Comparison of ENCODE assay signal across 8 cellular contexts in the genomic region with DNA sequence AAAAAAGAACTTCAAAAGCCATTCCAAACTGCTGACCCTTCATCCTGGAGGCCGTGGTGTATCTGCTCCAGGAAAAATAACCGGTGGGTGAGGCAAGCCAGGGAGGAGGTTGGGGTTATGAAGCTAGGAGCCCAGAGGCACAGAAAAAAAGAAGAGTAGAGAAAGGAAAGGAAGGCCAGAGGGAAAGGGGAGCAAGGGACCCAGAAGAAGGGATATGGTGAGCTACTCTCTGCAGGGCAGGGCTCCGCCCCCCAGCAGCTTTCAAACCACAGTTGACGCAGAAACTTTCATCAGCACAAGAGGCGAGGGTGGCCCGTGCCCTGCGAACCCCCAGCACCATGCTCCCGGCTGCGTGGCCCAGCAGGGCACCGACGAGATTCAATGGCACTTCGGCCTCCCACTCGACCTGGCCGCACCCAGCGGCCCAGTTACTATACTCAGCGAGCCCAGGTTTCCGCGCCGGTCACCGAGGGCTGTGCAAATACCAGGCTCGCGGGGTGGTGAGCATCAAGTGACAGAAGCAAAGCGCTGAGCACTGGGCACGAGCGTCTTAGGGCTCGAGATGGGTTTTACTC. TPM values are rescaled to one million over a fixed set of nuclear protein-coding genes. Genes with fewer than 3 reads are reported as not detected.
DNase-seq lines count a peak whose midpoint lies in the region; ATAC-seq and TF ChIP-seq lines count a peak whose summit lies in the region.

No MANE protein-coding gene starts in this region.

- peak overlapping the region; percentile 90 for H3K4me3 Mint-ChIP-seq in WTC11

- peaks cover 4% of the 10 kb centered on the region; the same call in 1 of the 2 replicates for H3K27me3 Mint-ChIP-seq in WTC11 (ENCODE audit: low read depth)

- no peaks in the 10 kb centered on the region for H3K9me3 Mint-ChIP-seq in WTC11

- intact Hi-C loops in left colon (cut with DNase I, micrococcal nuclease) = no loop called here

- H3K4me1 Mint-ChIP-seq in WTC11 = peaks cover 29% of the 10 kb centered on the region

- TF ChIP-seq CTCF in WTC11 (IDR thresholded peaks at IDR 0.05) (no peak), cardiac fibroblast (IDR thresholded peaks at IDR 0.05; ENCODE audit: low read depth, low read length) (no peak)

- ATAC-seq in WTC11 (peak; percentile 50), left colon (peak; percentile 69)

- POLR2A ChIA-PET in WTC11 (lab: Charles Lee) = interaction anchor here (0.6 to 1.0 kb wide), 3 partner anchors 110 to 509 kb away, joined by 3 to 4 read pairs (median 3); partner anchors contain the start of gene DARS1

- DNase-seq in DMS53 (lab: John Stamatoyannopoulos, UW) = peak; percentile 56
- DNase-seq in DMS53 treated with DMSO at 0.1 percent for 48 hours (lab: John Stamatoyannopoulos, UW; ENCODE audit: unreplicated experiment) = no peak
- peak; percentile 47 for DNase-seq in HCEC 1CT
- peak; percentile 66 for DNase-seq in M059J (ENCODE audit: low read depth)
- peak; percentile 52 for DNase-seq in WTC11 (ENCODE audit: low spot score)
- peak; percentile 56 to 64 for DNase-seq in cardiac fibroblast (ENCODE audit: low read depth in 2 of 2)
- DNase-seq in left colon = peak; percentile 39 to 68
- peak; percentile 63 to 66 for DNase-seq in stimulated activated CD4-positive, alpha-beta T cell treated with anti-CD3 and anti-CD28 coated beads, Interleukin-2, amount 100 ng/mL, for 48 hours

- H3K36me3 Mint-ChIP-seq in WTC11 = peaks cover 25% of the 10 kb centered on the region

- CTCF ChIA-PET in WTC11 (lab: Charles Lee) = interaction anchor here (0.6 to 1.9 kb wide), 5 partner anchors 78 to 508 kb away, joined by 3 to 11 read pairs (median 3); no protein-coding TSS in a partner anchor

- H3K27ac Mint-ChIP-seq in WTC11 = peak overlapping the region; percentile 60; the same call in 1 of the 2 replicates

- H3K4me3 ChIP-seq in cardiac fibroblast (replicated peaks in 1 of 2; ENCODE audit: low read depth in 2 of 2, low read length in 2 of 2) = peak overlapping the region; percentile 71 to 78

TF ChIP-seq in WTC11, 78 proteins besides CTCF, POLR2A, EP300 and RAD21:
- TF ChIP-seq E2F5 (CRISPR knock-in tag; IDR thresholded peaks at IDR 0.05) (no peak), ZNF423 (CRISPR knock-in tag; IDR thresholded peaks at IDR 0.05) (0 out of 2 replicates have a peak, but pooled peaks have one; percentile 20)

RNA-seq across cellular contexts. Expression of gene MCM6, which starts 0.7 kb away (rescaled TPM):
- total RNA-seq in M059J (2014; rRNA removed; shearing (Covaris generic)) = 23.8 and 40.8 TPM in 2 replicates
- total RNA-seq in WTC11 (2021) = 87.0 to 107 TPM (median 88.1 TPM) in 3 replicates
- total RNA-seq in left colon = 10 to 100 TPM in 1 of 2 donors, 1 to 10 TPM in 1; 7.8 to 14.9 TPM

RNA-seq across cellular contexts. Expression of gene LCT, which starts 38.6 kb away (rescaled TPM):
- not detected in 2 replicates for total RNA-seq in M059J (2014; rRNA removed; shearing (Covaris generic))
- 0.02 TPM in 1 of 3 replicates, not detected in the others for total RNA-seq in WTC11 (2021)
- total RNA-seq in left colon = under 1 TPM in 1 of 2 donors, not detected in 1; 0.27 TPM
